23 cellular contexts compared by ENCODE assay signal in genomic region chr6:19552588-19552987, GRCh38.
"Had no signal": no experiment of that assay in that cellular context is flagged by ENCODE, and none has a peak within 500 bp of the region (broad histone marks: within the 10 kb centered on the region; RNA-seq: fewer than 3 reads in every experiment).

No MANE protein-coding gene starts in this region.

- H3K4me3 ChIP-seq: coronary artery, dorsolateral prefrontal cortex, esophagus muscularis mucosa, gastroesophageal sphincter, heart left ventricle, hepatocyte, left lung, lower lobe of right lung, mucosa of descending colon had no signal

- H3K79me2 ChIP-seq: hepatocyte had no signal

- H3K9me3 ChIP-seq: esophagus muscularis mucosa, gastroesophageal sphincter, mucosa of descending colon had no signal

- H3K27ac ChIP-seq: coronary artery, dorsolateral prefrontal cortex, esophagus muscularis mucosa, foreskin keratinocyte, gastroesophageal sphincter, heart left ventricle, hepatocyte, left lung, lower lobe of right lung had no signal

- FAIRE-seq: colon, endothelial cell of umbilical vein, frontal cortex had no signal

- ATAC-seq: foreskin keratinocyte, gastroesophageal sphincter, heart left ventricle, left cardiac atrium, left ventricle myocardium superior, lower lobe of right lung, mucosa of descending colon had no signal

- H2AFZ ChIP-seq: hepatocyte had no signal

- H3K4me2 ChIP-seq: hepatocyte had no signal

- H3K36me3 ChIP-seq: esophagus muscularis mucosa, gastroesophageal sphincter, heart left ventricle, left lung, lower lobe of right lung had no signal

- H3K27me3 ChIP-seq: esophagus muscularis mucosa, gastroesophageal sphincter, heart left ventricle, hepatocyte, left lung had no signal

- H3K4me1 ChIP-seq: foreskin keratinocyte, gastroesophageal sphincter, heart left ventricle, lower lobe of right lung had no signal

- DNase-seq: dermis blood vessel endothelial cell; dorsolateral prefrontal cortex; effector CD4-positive, alpha-beta T cell; effector memory CD4-positive, alpha-beta T cell; foreskin keratinocyte; heart left ventricle; hypothalamus; immature natural killer cell; islet precursor cell; left cardiac atrium; left lung; left ventricle myocardium superior; lower lobe of right lung; mesenchymal stem cell; mucosa of descending colon; naive B cell had no signal
